In the genomic region with DNA sequence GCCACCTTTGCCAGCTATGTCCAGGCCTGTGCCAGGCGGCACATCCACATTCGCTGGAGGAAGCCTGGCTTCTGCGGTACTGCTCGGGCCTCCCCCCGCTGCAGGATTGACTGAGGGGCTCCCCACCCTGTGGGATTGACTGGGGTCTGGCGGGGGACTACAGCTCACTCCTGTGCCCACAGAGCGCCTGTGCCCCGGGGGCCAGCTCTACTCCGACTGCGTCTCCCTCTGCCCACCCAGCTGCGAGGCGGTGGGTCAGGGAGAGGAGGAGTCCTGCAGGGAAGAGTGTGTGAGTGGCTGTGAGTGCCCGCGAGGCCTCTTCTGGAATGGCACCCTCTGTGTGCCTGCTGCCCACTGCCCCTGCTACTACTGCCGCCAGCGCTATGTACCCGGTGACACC, we compare ENCODE assay signal across 13 cellular contexts. TPM values are rescaled to one million over a fixed set of nuclear protein-coding genes. Genes with fewer than 3 reads are reported as not detected.
A peak's percentile ranks its signal among the peaks of the same experiment; 100 is the strongest.
DNase-seq lines count a peak whose midpoint lies in the region; ATAC-seq, FAIRE-seq and TF ChIP-seq lines count a peak whose summit lies in the region.
"Had no signal": no experiment of that assay in that cellular context is flagged by ENCODE, and none has a peak within 500 bp of the region (broad histone marks: within the 10 kb centered on the region; RNA-seq: fewer than 3 reads in every experiment).

No MANE protein-coding gene starts in this region.

- H3K27me3 ChIP-seq in HepG2 (ENCODE audit: control insufficient read depth in 1 of 2, insufficient read depth in 2 of 2, low read length in 2 of 2), result peaks cover 18 to 64% of the 10 kb centered on the region in 2 experiments; a peak in 4 of 5 replicates
- H3K27me3 ChIP-seq in right lobe of liver, result no peaks in the 10 kb centered on the region
- H3K27me3 ChIP-seq in H1 (replicated peaks in 1 of 4; ENCODE audit: control insufficient read depth in 3 of 4, extremely low read depth in 1 of 4, insufficient read depth in 3 of 4, low read length in 3 of 4), result peaks cover under 1 to 12% (median 10%) of the 10 kb centered on the region in 4 experiments
- no peaks in the 10 kb centered on the region for H3K27me3 ChIP-seq in breast epithelium
- H3K27me3 ChIP-seq: BLaER1 had no signal

- TF ChIP-seq CTCF in HepG2 (CRISPR knock-in tag; IDR thresholded peaks at IDR 0.05), result no peak
- TF ChIP-seq CTCF in right lobe of liver (IDR thresholded peaks at IDR 0.05), result no peak
- TF ChIP-seq CTCF in H1 (IDR thresholded peaks at IDR 0.05; ENCODE audit: control extremely low read depth in 1 of 3, insufficient read depth in 1 of 3, low read depth in 1 of 3, low read length in 3 of 3), result no peak
- TF ChIP-seq CTCF in breast epithelium (IDR thresholded peaks at IDR 0.05), result no peak

- H3K4me1 ChIP-seq in HepG2 (ENCODE audit: insufficient read depth, low read length) (no peaks in the 10 kb centered on the region), right lobe of liver (no peaks in the 10 kb centered on the region), H1 (replicated peaks in 1 of 4; ENCODE audit: control insufficient read depth in 3 of 4, insufficient read depth in 4 of 4, low read length in 3 of 4) (peaks cover 0 to 15% (median 6%) of the 10 kb centered on the region in 4 experiments; a peak in 6 of 7 replicates), breast epithelium (no peaks in the 10 kb centered on the region)
- H3K4me1 ChIP-seq: HAP-1 had no signal

- no peaks in the 10 kb centered on the region for H3K79me2 ChIP-seq in HepG2 (ENCODE audit: insufficient read depth, low read length)
- H3K79me2 ChIP-seq in H1 (ENCODE audit: control insufficient read depth in 1 of 2, insufficient read depth in 2 of 2, low read length in 2 of 2), result no peaks in the 10 kb centered on the region

- no peak overlapping the region for H2AK5ac ChIP-seq in H1 (ENCODE audit: low read depth, low read length)

- POLR2A ChIA-PET in HepG2 (lab: Yijun Ruan, JAX), result no interaction called here
- POLR2A ChIA-PET in H1 (lab: Charles Lee; ENCODE audit: partially characterized antibody), result no interaction called here

- H4K20me1 ChIP-seq in HepG2 (ENCODE audit: insufficient read depth, low read length) (no peaks in the 10 kb centered on the region), H1 (replicated peaks in 1 of 2; ENCODE audit: control insufficient read depth in 1 of 2, insufficient read depth in 2 of 2, low read length in 2 of 2) (no peaks in the 10 kb centered on the region)

- in situ Hi-C loops in HepG2 (cut with HindIII; ENCODE audit: extremely low pct_ligation_motif_present, low pct_unique_long_range_greater_than_20kb), result no loop called here

- H3K4me3 ChIP-seq in HepG2 (replicated peaks in 1 of 3; ENCODE audit: insufficient read depth in 1 of 3, low read depth in 2 of 3, low read length in 3 of 3) (no peak overlapping the region), right lobe of liver (no peak overlapping the region), H1 (ENCODE audit: extremely low read depth in 1 of 4, insufficient read depth in 2 of 4, low read depth in 3 of 4, low read length in 4 of 4) (no peak overlapping the region), breast epithelium (no peak overlapping the region)
- H3K4me3 ChIP-seq: BLaER1, HAP-1 had no signal

- no peak for ATAC-seq in Right ventricle myocardium inferior
- no peak for ATAC-seq in left cardiac atrium
- ATAC-seq in HepG2, result no peak
- no peak for ATAC-seq in right lobe of liver
- ATAC-seq in GM21786 (IDR thresholded peaks at IDR 0.05; ENCODE audit: unreplicated experiment), result no peak

- H2BK12ac ChIP-seq in H1 (ENCODE audit: low read depth, low read length), result no peak overlapping the region

- DNase-seq in Right ventricle myocardium inferior (ENCODE audit: missing footprints), result peak; percentile 66
- DNase-seq in left cardiac atrium, result no peak
- no peak for DNase-seq in HepG2 (ENCODE audit: low spot score)
- DNase-seq in right lobe of liver, result no peak
- no peak for DNase-seq in H1 (ENCODE audit: low read depth in 1 of 2, low spot score in 2 of 2)
- DNase-seq in breast epithelium (ENCODE audit: low spot score in 2 of 2), result no peak
- DNase-seq: 8988T; CD4-positive, alpha-beta memory T cell; DMS79 treated with DMSO at 0.1 percent for 48 hours; GF-D8 had no signal

- H3K14ac ChIP-seq in H1 (ENCODE audit: insufficient read length), result no peak overlapping the region

- 62% methylated on average over 7 of the region's 17 CpGs for WGBS in HepG2 (ENCODE audit: low lambda C conversion rate)
- WGBS in right lobe of liver (ENCODE audit: insufficient coverage, low coverage, low lambda C conversion rate, missing lambda C conversion rate), result 100% methylated on average over 3 of the region's 17 CpGs
- WGBS in H1 (ENCODE audit: extremely low coverage in 1 of 2, insufficient coverage in 1 of 2, insufficient read length in 1 of 2, insufficient replicate concordance in 2 of 2, low coverage in 1 of 2, low lambda C conversion rate in 2 of 2, missing lambda C conversion rate in 1 of 2), 2 experiments, result 84% methylated on average over 15 of the region's 17 CpGs; no CpG with 5 or more reads in 1 of the 2 experiments

- H2AFZ ChIP-seq in HepG2 (ENCODE audit: low read length) (no peak overlapping the region), H1 (ENCODE audit: low read length) (no peak overlapping the region)

- no peak overlapping the region for H3K56ac ChIP-seq in H1 (replicated peaks; ENCODE audit: insufficient read length, low read depth, low read length)

- H3K4me2 ChIP-seq in HepG2 (ENCODE audit: low read depth, low read length) (no peak overlapping the region), H1 (ENCODE audit: insufficient read depth in 1 of 2, low read depth in 2 of 2, low read length in 2 of 2) (no peak overlapping the region)
- H3K4me2 ChIP-seq: BLaER1 had no signal

- no peak for TF ChIP-seq EP300 in HepG2 (IDR thresholded peaks at IDR 0.05; ENCODE audit: low read depth in 2 of 2, low read length in 2 of 2)
- no peak for TF ChIP-seq EP300 in HepG2 (CRISPR knock-in tag; IDR thresholded peaks at IDR 0.05; ENCODE audit: borderline replicate concordance)
- no peak for TF ChIP-seq EP300 in H1 (IDR thresholded peaks at IDR 0.05; ENCODE audit: borderline replicate concordance in 1 of 2, low read depth in 2 of 2, low read length in 2 of 2)

- H3K27ac ChIP-seq in HepG2 (ENCODE audit: extremely low read length, insufficient read depth, low read length), result no peak overlapping the region
- H3K27ac ChIP-seq in right lobe of liver, result no peak overlapping the region
- no peak overlapping the region for H3K27ac ChIP-seq in H1 (ENCODE audit: low read depth, low read length)
- no peak overlapping the region for H3K27ac ChIP-seq in breast epithelium
- H3K27ac ChIP-seq: BLaER1 had no signal

- H3K9ac ChIP-seq in HepG2 (ENCODE audit: insufficient read depth, low read depth, low read length) (no peak overlapping the region), H1 (replicated peaks in 1 of 4; ENCODE audit: extremely low read depth in 1 of 4, low read depth in 3 of 4, low read length in 3 of 4) (no peak overlapping the region)
- H3K9ac ChIP-seq: BLaER1 had no signal

- H3K9me3 ChIP-seq in HepG2 (ENCODE audit: low read length), result no peaks in the 10 kb centered on the region
- H3K9me3 ChIP-seq in right lobe of liver, result no peaks in the 10 kb centered on the region
- H3K9me3 ChIP-seq in H1 (ENCODE audit: insufficient read depth in 2 of 2, low read depth in 1 of 2, low read length in 1 of 2), result no peaks in the 10 kb centered on the region
- no peaks in the 10 kb centered on the region for H3K9me3 ChIP-seq in breast epithelium
- H3K9me3 ChIP-seq: BLaER1, HAP-1 had no signal

- H4K8ac ChIP-seq in H1 (ENCODE audit: extremely low read depth, insufficient read depth, low read length), result no peak overlapping the region

- H4K91ac ChIP-seq in H1 (replicated peaks; ENCODE audit: insufficient read length, low read length), result no peak overlapping the region

- FAIRE-seq in HepG2 (lab: Jason Lieb, UNC), result no peak
- no peak for FAIRE-seq in H1 (lab: Jason Lieb, UNC)

- 0 out of 2 replicates have a peak overlapping the region, but pooled peaks have one; percentile 32 for H2BK20ac ChIP-seq in H1 (ENCODE audit: low read length)

- no peak for TF ChIP-seq RAD21 in HepG2 (CRISPR knock-in tag; IDR thresholded peaks at IDR 0.05)
- no peak for TF ChIP-seq RAD21 in H1 (IDR thresholded peaks at IDR 0.05 in 1 of 2, conservative IDR thresholded peaks at IDR 0.05 in 1 of 2; ENCODE audit: low read depth in 2 of 2, low read length in 2 of 2)

- H3K79me1 ChIP-seq in H1 (ENCODE audit: low read depth, low read length), result no peaks in the 10 kb centered on the region

- TF ChIP-seq POLR2A in HepG2 (IDR thresholded peaks at IDR 0.05; ENCODE audit: insufficient read depth in 1 of 2, low read depth in 2 of 2, low read length in 2 of 2), result no peak
- no peak for TF ChIP-seq POLR2A in right lobe of liver (IDR thresholded peaks at IDR 0.05)
- no peak for TF ChIP-seq POLR2A in H1 (IDR thresholded peaks at IDR 0.05; ENCODE audit: control extremely low read depth in 1 of 2, low read depth in 2 of 2, low read length in 2 of 2)
- TF ChIP-seq POLR2A in breast epithelium (IDR thresholded peaks at IDR 0.05), result no peak

- BruUV-seq in HepG2 (replicated peaks; lab: Mats Ljungman, UMichigan), result no TSS peak

- intact Hi-C loops in Right ventricle myocardium inferior (cut with DNase I) (no loop called here), left cardiac atrium (cut with DNase I) (no loop called here), HepG2 (cut with micrococcal nuclease; ENCODE audit: unreplicated experiment) (no loop called here), right lobe of liver (cut with DNase I) (no loop called here), breast epithelium (cut with DNase I; ENCODE audit: low total_unique reads) (no loop called here)

- H3K23me2 ChIP-seq in H1 (ENCODE audit: low read depth, low read length), result no peaks in the 10 kb centered on the region

- no peak overlapping the region for H2BK15ac ChIP-seq in H1 (ENCODE audit: low read length)

- H3K4ac ChIP-seq in H1 (replicated peaks; ENCODE audit: insufficient read length, low read depth, low read length), result no peak overlapping the region

- no peak overlapping the region for H3K18ac ChIP-seq in H1 (ENCODE audit: extremely low read depth, low read length)

- no peak overlapping the region for H2BK5ac ChIP-seq in H1 (ENCODE audit: low read depth, low read length)

- H3K36me3 ChIP-seq in HepG2 (replicated peaks in 1 of 2; ENCODE audit: control insufficient read depth in 1 of 2, insufficient read depth in 2 of 2, low read length in 2 of 2) (no peaks in the 10 kb centered on the region), right lobe of liver (no peaks in the 10 kb centered on the region), H1 (ENCODE audit: control insufficient read depth in 2 of 4, insufficient read depth in 4 of 4, low read length in 3 of 4) (no peaks in the 10 kb centered on the region), breast epithelium (no peaks in the 10 kb centered on the region)
- H3K36me3 ChIP-seq: BLaER1, HAP-1 had no signal

- CTCF ChIA-PET in HepG2 (lab: Yijun Ruan, JAX; ENCODE audit: low intra/inter-chr PET ratio, low total read pairs) (no interaction called here), H1 (lab: Charles Lee; ENCODE audit: partially characterized antibody) (interaction anchor here (0.5 to 12.9 kb wide), 7 partner anchors 9 to 154 kb away, joined by 3 to 115 read pairs (median 4); no protein-coding TSS in a partner anchor)

- no peak overlapping the region for H3K23ac ChIP-seq in H1 (ENCODE audit: insufficient read length)

- H2BK120ac ChIP-seq in H1 (replicated peaks; ENCODE audit: low read depth, low read length), result no peak overlapping the region

- no peak overlapping the region for H4K5ac ChIP-seq in H1 (ENCODE audit: insufficient read length, low read depth, low read length)

RNA-seq across cellular contexts. Expression of gene ZNF467, which starts 6.7 kb away (rescaled TPM):
- total RNA-seq in Right ventricle myocardium inferior (7.0 TPM), left cardiac atrium (10 to 100 TPM in 1 of 2 donors, 1 to 10 TPM in 1; 7.9 to 10.4 TPM), HepG2 (2016; rRNA removed; fragmentation: Illumina TruSeq; extraction: Trizol) (not detected in 2 replicates), right lobe of liver (10 to 100 TPM in 1 of 6 experiments, 1 to 10 TPM in 5; 3.6 to 14.6 (median 5.8) TPM), breast epithelium (1 to 10 TPM; 5.0 to 6.3 (median 5.9) TPM)
- total RNA-seq in HepG2 (2016; cell fraction: cytosol; rRNA removed; fragmentation: Illumina TruSeq; extraction: Trizol; ENCODE audit: low read depth), result not detected in 2 replicates
- not detected in 2 replicates for total RNA-seq in HepG2 (2016; cell fraction: insoluble cytoplasmic fraction; rRNA removed; fragmentation: Illumina TruSeq; extraction: Trizol)
- not detected in 2 replicates for total RNA-seq in HepG2 (2016; cell fraction: membrane; rRNA removed; fragmentation: Illumina TruSeq; extraction: Trizol)
- not detected in 2 replicates for total RNA-seq in HepG2 (2016; cell fraction: nucleus; rRNA removed; fragmentation: Illumina TruSeq; extraction: Trizol)
- polyA plus RNA-seq in HepG2 (2011; rRNA removed) (0.03 TPM in 1 of 2 replicates, not detected in the other), H1 (2011; rRNA removed) (0.51 and 0.89 TPM in 2 replicates)
- 0.01 and 0.04 TPM in 2 replicates for polyA plus RNA-seq in HepG2 (2011; cell fraction: cytosol; rRNA removed)
- 0.27 and 0.28 TPM in 2 replicates for polyA plus RNA-seq in HepG2 (2011; cell fraction: nucleus; rRNA removed)
- not detected in 2 replicates for polyA plus RNA-seq in HepG2 (2012)
- polyA plus RNA-seq in HepG2 (2016; cell fraction: cytosol; fragmentation: Illumina TruSeq; extraction: Trizol; ENCODE audit: low read depth), result 0.05 and 0.08 TPM in 2 replicates
- polyA plus RNA-seq in HepG2 (2016; cell fraction: insoluble cytoplasmic fraction; fragmentation: Illumina TruSeq; extraction: Trizol; ENCODE audit: low read depth), result not detected in 2 replicates
- polyA plus RNA-seq in HepG2 (2016; cell fraction: membrane; fragmentation: Illumina TruSeq; extraction: Trizol; ENCODE audit: low read depth), result not detected in 2 replicates
- not detected in 2 replicates for polyA plus RNA-seq in HepG2 (2016; cell fraction: nucleus; fragmentation: Illumina TruSeq; extraction: Trizol; ENCODE audit: insufficient read depth, low read depth)
- polyA minus RNA-seq in HepG2 (2011; rRNA and poly(A)+ RNA removed; ENCODE audit: low replicate concordance), result 0.06 TPM in 1 of 2 replicates, not detected in the other
- not detected in 2 replicates for polyA minus RNA-seq in HepG2 (2011; cell fraction: cytosol; rRNA and poly(A)+ RNA removed)
- not detected in 2 replicates for polyA minus RNA-seq in HepG2 (2011; cell fraction: nucleus; rRNA and poly(A)+ RNA removed)
- 0.40 and 0.50 TPM in 2 replicates for total RNA-seq in H1 (2021; fragmentation: NEBNext Ultra II Directional; extraction: Animal tissue kit (Norgen Biotek cat#: 25700))
- polyA plus RNA-seq in H1 (2011; cell fraction: cytosol; rRNA removed), result 0.44 TPM
- polyA plus RNA-seq in H1 (2011; cell fraction: nucleus; rRNA removed), result 1.7 TPM
- 0.36 to 0.89 TPM (median 0.75 TPM) in 4 replicates for polyA plus RNA-seq in H1 (2012, experiment 1 of 2)
- 0.35 TPM for polyA plus RNA-seq in H1 (2012, experiment 2 of 2)
- 0.20 TPM for polyA plus RNA-seq in H1 (2013, experiment 1 of 2)
- polyA plus RNA-seq in H1 (2013, experiment 2 of 2), result 0.13 TPM
- 0.05 and 0.13 TPM in 2 replicates for polyA minus RNA-seq in H1 (2011; rRNA and poly(A)+ RNA removed)
- not detected for polyA minus RNA-seq in H1 (2011; cell fraction: cytosol; rRNA and poly(A)+ RNA removed)
- 0.70 TPM for polyA minus RNA-seq in H1 (2011; cell fraction: nucleus; rRNA and poly(A)+ RNA removed)

RNA-seq across cellular contexts. Expression of gene ZNF862, which starts 58.1 kb away (rescaled TPM):
- total RNA-seq in Right ventricle myocardium inferior (10.1 TPM), left cardiac atrium (1 to 10 TPM; 8.7 to 9.7 TPM), HepG2 (2016; rRNA removed; fragmentation: Illumina TruSeq; extraction: Trizol) (0.89 and 1.0 TPM in 2 replicates), right lobe of liver (10 to 100 TPM in 2 of 6 experiments, 1 to 10 TPM in 4; 2.5 to 11.3 (median 7.1) TPM), breast epithelium (10 to 100 TPM; 21.4 to 27.8 (median 27.2) TPM)
- total RNA-seq in HepG2 (2016; cell fraction: cytosol; rRNA removed; fragmentation: Illumina TruSeq; extraction: Trizol; ENCODE audit: low read depth), result 0.10 and 0.35 TPM in 2 replicates
- total RNA-seq in HepG2 (2016; cell fraction: insoluble cytoplasmic fraction; rRNA removed; fragmentation: Illumina TruSeq; extraction: Trizol), result 0.67 and 0.80 TPM in 2 replicates
- total RNA-seq in HepG2 (2016; cell fraction: membrane; rRNA removed; fragmentation: Illumina TruSeq; extraction: Trizol), result 0.46 and 0.55 TPM in 2 replicates
- total RNA-seq in HepG2 (2016; cell fraction: nucleus; rRNA removed; fragmentation: Illumina TruSeq; extraction: Trizol), result 2.0 TPM in 2 replicates
- polyA plus RNA-seq in HepG2 (2011; rRNA removed) (2.0 and 2.8 TPM in 2 replicates), H1 (2011; rRNA removed) (1.8 and 2.8 TPM in 2 replicates)
- 1.0 and 1.3 TPM in 2 replicates for polyA plus RNA-seq in HepG2 (2011; cell fraction: cytosol; rRNA removed)
- 7.1 and 8.7 TPM in 2 replicates for polyA plus RNA-seq in HepG2 (2011; cell fraction: nucleus; rRNA removed)
- 0.76 and 1.6 TPM in 2 replicates for polyA plus RNA-seq in HepG2 (2012)
- 0.25 and 0.28 TPM in 2 replicates for polyA plus RNA-seq in HepG2 (2016; cell fraction: cytosol; fragmentation: Illumina TruSeq; extraction: Trizol; ENCODE audit: low read depth)
- 0.27 and 0.70 TPM in 2 replicates for polyA plus RNA-seq in HepG2 (2016; cell fraction: insoluble cytoplasmic fraction; fragmentation: Illumina TruSeq; extraction: Trizol; ENCODE audit: low read depth)
- 0.29 and 0.43 TPM in 2 replicates for polyA plus RNA-seq in HepG2 (2016; cell fraction: membrane; fragmentation: Illumina TruSeq; extraction: Trizol; ENCODE audit: low read depth)
- 1.9 and 2.0 TPM in 2 replicates for polyA plus RNA-seq in HepG2 (2016; cell fraction: nucleus; fragmentation: Illumina TruSeq; extraction: Trizol; ENCODE audit: insufficient read depth, low read depth)
- polyA minus RNA-seq in HepG2 (2011; rRNA and poly(A)+ RNA removed; ENCODE audit: low replicate concordance), result 2.0 and 5.0 TPM in 2 replicates
- polyA minus RNA-seq in HepG2 (2011; cell fraction: cytosol; rRNA and poly(A)+ RNA removed), result 0.59 and 1.2 TPM in 2 replicates
- polyA minus RNA-seq in HepG2 (2011; cell fraction: nucleus; rRNA and poly(A)+ RNA removed), result 6.6 and 10.3 TPM in 2 replicates
- 2.5 and 3.9 TPM in 2 replicates for total RNA-seq in H1 (2021; fragmentation: NEBNext Ultra II Directional; extraction: Animal tissue kit (Norgen Biotek cat#: 25700))
- 2.4 TPM for polyA plus RNA-seq in H1 (2011; cell fraction: cytosol; rRNA removed)
- polyA plus RNA-seq in H1 (2011; cell fraction: nucleus; rRNA removed), result 9.0 TPM
- polyA plus RNA-seq in H1 (2012, experiment 1 of 2), result 1.8 to 3.1 TPM (median 2.4 TPM) in 4 replicates
- polyA plus RNA-seq in H1 (2012, experiment 2 of 2), result 0.62 TPM
- 1.1 TPM for polyA plus RNA-seq in H1 (2013, experiment 1 of 2)
- polyA plus RNA-seq in H1 (2013, experiment 2 of 2), result 1.2 TPM
- 4.0 and 5.4 TPM in 2 replicates for polyA minus RNA-seq in H1 (2011; rRNA and poly(A)+ RNA removed)
- polyA minus RNA-seq in H1 (2011; cell fraction: cytosol; rRNA and poly(A)+ RNA removed), result 1.5 TPM
- polyA minus RNA-seq in H1 (2011; cell fraction: nucleus; rRNA and poly(A)+ RNA removed), result 8.9 TPM
